Comparison of ENCODE assay signal across 10 cellular contexts in genomic region chr12:110223777-110224378, GRCh38. TPM values are rescaled to one million over a fixed set of nuclear protein-coding genes. Genes with fewer than 3 reads are reported as not detected.
A peak's percentile ranks its signal among the peaks of the same experiment; 100 is the strongest.
DNase-seq lines count a peak whose midpoint lies in the region; ATAC-seq and TF ChIP-seq lines count a peak whose summit lies in the region.
"Had no signal": no experiment of that assay in that cellular context is flagged by ENCODE, and none has a peak within 500 bp of the region (broad histone marks: within the 10 kb centered on the region; RNA-seq: fewer than 3 reads in every experiment).

No MANE protein-coding gene starts in this region.

- H3K27ac ChIP-seq in GM23338 (ENCODE audit: low read depth) = peak overlapping the region; percentile 9; the same call in 1 of the 2 replicates
- peak overlapping the region; percentile 66 to 73 for H3K27ac ChIP-seq in ascending aorta
- peak overlapping the region; percentile 82 for H3K27ac ChIP-seq in left ventricle myocardium inferior (replicated peaks)
- peak overlapping the region; percentile 46 to 80 (median 68) for H3K27ac ChIP-seq in sigmoid colon
- no peak overlapping the region for H3K27ac ChIP-seq in effector memory CD4-positive, alpha-beta T cell (ENCODE audit: insufficient read depth, low read length, poor library complexity, severe bottlenecking)
- H3K27ac ChIP-seq: parathyroid adenoma had no signal

- H2AFZ ChIP-seq in GM23338 = no peak overlapping the region
- H2AFZ ChIP-seq: parathyroid adenoma had no signal

- H3K27me3 ChIP-seq in GM23338 (ENCODE audit: insufficient read depth) = no peaks in the 10 kb centered on the region
- no peaks in the 10 kb centered on the region for H3K27me3 ChIP-seq in ascending aorta
- H3K27me3 ChIP-seq in left ventricle myocardium inferior (ENCODE audit: low read depth) = no peaks in the 10 kb centered on the region
- H3K27me3 ChIP-seq in sigmoid colon = no peaks in the 10 kb centered on the region
- H3K27me3 ChIP-seq in effector memory CD4-positive, alpha-beta T cell (replicated peaks; ENCODE audit: control insufficient read depth, insufficient read depth, low read length, poor library complexity, severe bottlenecking) = no peaks in the 10 kb centered on the region

- H3K36me3 Mint-ChIP-seq in GM23338 (ENCODE audit: low read depth) = no peaks in the 10 kb centered on the region
- H3K36me3 Mint-ChIP-seq: IgD-negative memory B cell had no signal

- no peaks in the 10 kb centered on the region for H3K36me3 ChIP-seq in GM23338 (ENCODE audit: insufficient read depth)
- H3K36me3 ChIP-seq in ascending aorta = no peaks in the 10 kb centered on the region
- peaks cover 4% of the 10 kb centered on the region for H3K36me3 ChIP-seq in left ventricle myocardium inferior
- H3K36me3 ChIP-seq in sigmoid colon = peaks cover 0 to 12% (median 0%) of the 10 kb centered on the region in 4 donors
- no peaks in the 10 kb centered on the region for H3K36me3 ChIP-seq in effector memory CD4-positive, alpha-beta T cell (ENCODE audit: control insufficient read depth, insufficient read depth, low read length)

- no peaks in the 10 kb centered on the region for H3K79me2 ChIP-seq in GM23338 (replicated peaks; ENCODE audit: insufficient read depth)
- H3K79me2 ChIP-seq: parathyroid adenoma had no signal

- peaks cover 5% of the 10 kb centered on the region; the same call in 2 of the 3 replicates for H3K4me1 Mint-ChIP-seq in GM23338

- H3K4me3 Mint-ChIP-seq in GM23338 = no peak overlapping the region
- H3K4me3 Mint-ChIP-seq: IgD-negative memory B cell had no signal

- 56 to 71% methylated on average over 4 of the region's 4 CpGs for WGBS in sigmoid colon, 2 donors

- H3K27ac Mint-ChIP-seq in GM23338 = no peak overlapping the region
- H3K27ac Mint-ChIP-seq: IgD-negative memory B cell had no signal

- H3K9me3 ChIP-seq in ascending aorta = no peaks in the 10 kb centered on the region
- no peaks in the 10 kb centered on the region for H3K9me3 ChIP-seq in left ventricle myocardium inferior (replicated peaks)
- H3K9me3 ChIP-seq in sigmoid colon = no peaks in the 10 kb centered on the region
- no peaks in the 10 kb centered on the region for H3K9me3 ChIP-seq in effector memory CD4-positive, alpha-beta T cell (ENCODE audit: control insufficient read depth, low read length)

- no peaks in the 10 kb centered on the region for H3K4me1 ChIP-seq in GM23338 (ENCODE audit: insufficient read depth)
- peaks cover 5 to 37% of the 10 kb centered on the region in 2 donors for H3K4me1 ChIP-seq in ascending aorta
- H3K4me1 ChIP-seq in left ventricle myocardium inferior = peaks cover 57% of the 10 kb centered on the region
- H3K4me1 ChIP-seq in sigmoid colon = peaks cover 0 to 34% (median 25%) of the 10 kb centered on the region in 4 donors
- H3K4me1 ChIP-seq in effector memory CD4-positive, alpha-beta T cell (ENCODE audit: control insufficient read depth, insufficient read depth, low read length, poor library complexity, severe bottlenecking) = no peaks in the 10 kb centered on the region
- H3K4me1 ChIP-seq: parathyroid adenoma had no signal

- H3K4me3 ChIP-seq in GM23338 (no peak overlapping the region), ascending aorta (peak overlapping the region in 1 of 2 donors; percentile 53), left ventricle myocardium inferior (no peak overlapping the region), sigmoid colon (no peak overlapping the region)
- no peak overlapping the region for H3K4me3 ChIP-seq in effector memory CD4-positive, alpha-beta T cell (ENCODE audit: insufficient read depth, low read depth, low read length, poor library complexity, severe bottlenecking)

- H3K4me2 ChIP-seq in GM23338 = no peak overlapping the region

- no peaks in the 10 kb centered on the region for H3K9me3 Mint-ChIP-seq in GM23338
- H3K9me3 Mint-ChIP-seq: IgD-negative memory B cell had no signal

- H3F3A ChIP-seq in GM23338 (replicated peaks; ENCODE audit: low read depth) = no peaks in the 10 kb centered on the region

- intact Hi-C loops in ascending aorta (cut with DNase I) = loop anchor here (1.0 to 5.0 kb wide), 3 partner anchors 42 to 115 kb away; partner anchors contain the start of gene ATP2A2
- intact Hi-C loops in left ventricle myocardium inferior (cut with micrococcal nuclease) = no loop called here
- intact Hi-C loops in sigmoid colon (cut with DNase I) = loop anchor here (2.0 kb wide), 2 partner anchors 57 to 125 kb away; partner anchors contain the start of gene ATP2A2

- H3K27me3 Mint-ChIP-seq in GM23338 (ENCODE audit: insufficient read depth, low read depth, poor library complexity) = peaks cover 2% of the 10 kb centered on the region
- H3K27me3 Mint-ChIP-seq: IgD-negative memory B cell had no signal

- no peak for ATAC-seq in GM23338

- no peak for TF ChIP-seq EP300 in sigmoid colon (IDR thresholded peaks at IDR 0.05)

- no peak for TF ChIP-seq CTCF in GM23338 (conservative IDR thresholded peaks at IDR 0.05; ENCODE audit: low read depth in 2 of 2)
- no peak for TF ChIP-seq CTCF in ascending aorta (IDR thresholded peaks at IDR 0.05)
- TF ChIP-seq CTCF in left ventricle myocardium inferior (IDR thresholded peaks at IDR 0.05; ENCODE audit: borderline replicate concordance) = no peak
- no peak for TF ChIP-seq CTCF in sigmoid colon (IDR thresholded peaks at IDR 0.05)

- no peaks in the 10 kb centered on the region for H4K20me1 ChIP-seq in GM23338 (replicated peaks; ENCODE audit: insufficient read depth)

- no peaks in the 10 kb centered on the region for H3K9me2 ChIP-seq in GM23338 (ENCODE audit: insufficient read depth)

- DNase-seq in GM23338 (ENCODE audit: low spot score) (no peak), ascending aorta (ENCODE audit: low spot score in 2 of 2) (no peak), left ventricle myocardium inferior (no peak), sigmoid colon (no peak), SHP77 treated with DMSO at 0.1 percent for 48 hours (lab: John Stamatoyannopoulos, UW) (no peak), NK-92 (lab: John Stamatoyannopoulos, UW; ENCODE audit: unreplicated experiment) (no peak)
- DNase-seq in effector memory CD4-positive, alpha-beta T cell = no peak
- DNase-seq in activated effector memory CD4-positive, alpha-beta T cell treated with Interleukin-2 at 50 U/mL for 16 hours = no peak

- TF ChIP-seq POLR2A in sigmoid colon (IDR thresholded peaks at IDR 0.05) = no peak

TF ChIP-seq in GM23338, 12 proteins besides CTCF, POLR2A, EP300 and RAD21:
- TF ChIP-seq ZNF114 (CRISPR knock-in tag; IDR thresholded peaks at IDR 0.05) (no peak), EZH2phosphoT487 (IDR thresholded peaks at IDR 0.05; ENCODE audit: unreplicated experiment) (no peak)

RNA-seq across cellular contexts. Expression of gene ATP2A2, which starts 57.2 kb away (rescaled TPM):
- total RNA-seq in GM23338 (2014; rRNA removed; shearing (Covaris generic)) = 201 and 225 TPM in 2 replicates
- polyA plus RNA-seq in GM23338 (2016; fragmentation: Nextera tagmentation; extraction: Ambion mirVana) = 44.2 and 47.2 TPM in 2 replicates
- 185 TPM for total RNA-seq in ascending aorta
- 1,955 TPM for total RNA-seq in left ventricle myocardium inferior
- total RNA-seq in sigmoid colon = 100 to 1,000 TPM in 2 of 4 donors, 10 to 100 TPM in 2; 79.5 to 121 (median 93.7) TPM
- 100 to 1,000 TPM in 1 of 3 donors, 10 to 100 TPM in 2; 16.6 to 115 (median 16.8) TPM for polyA plus RNA-seq in sigmoid colon
